In genomic region chr1:47997289-47998200, GRCh38 we compare ENCODE assay signal across 8 cellular contexts. TPM values are rescaled to one million over a fixed set of nuclear protein-coding genes. Genes with fewer than 3 reads are reported as not detected.
DNase-seq lines count a peak whose midpoint lies in the region; ATAC-seq, FAIRE-seq and TF ChIP-seq lines count a peak whose summit lies in the region.

TRABD2B (minus strand) TSS chr1:47997385.

- H3K27me3 Mint-ChIP-seq in activated CD8-positive, alpha-beta T cell treated with anti-CD3 and anti-CD28 coated beads, Interleukin-2, amount 10 ng/mL, durations not matched to agents 7 days and 5 days (ENCODE audit: low read depth): peaks cover 35% of the 10 kb centered on the region

- ATAC-seq in HG02885 (IDR thresholded peaks at IDR 0.05; ENCODE audit: poor library complexity, unreplicated experiment): peak; percentile 91
- peak; percentile 91 for ATAC-seq in activated CD8-positive, alpha-beta T cell treated with anti-CD3 and anti-CD28 coated beads, Interleukin-2, amount 10 ng/mL, durations not matched to agents 7 days and 5 days

- no peak for TF ChIP-seq EP300 in H1 (IDR thresholded peaks at IDR 0.05; ENCODE audit: borderline replicate concordance in 1 of 2, low read depth in 2 of 2, low read length in 2 of 2)

- no peaks in the 10 kb centered on the region for H3K79me1 ChIP-seq in H1 (ENCODE audit: low read depth, low read length)
- H3K79me1 ChIP-seq in mesendoderm (ENCODE audit: low read length): peaks cover 5% of the 10 kb centered on the region

- peak within 1 kb of the TSS; percentile 48 for H3K4me3 Mint-ChIP-seq in activated CD8-positive, alpha-beta T cell treated with anti-CD3 and anti-CD28 coated beads, Interleukin-2, amount 10 ng/mL, durations not matched to agents 7 days and 5 days

- H3K27ac ChIP-seq in H1 (ENCODE audit: low read depth, low read length) (no peak within 1 kb of the TSS), mesendoderm (ENCODE audit: low read depth, low read length) (peak within 1 kb of the TSS; percentile 93)

- H2BK120ac ChIP-seq in H1 (replicated peaks; ENCODE audit: low read depth, low read length) (no peak within 1 kb of the TSS), mesendoderm (ENCODE audit: low read depth, low read length) (peak within 1 kb of the TSS; percentile 56)

- peaks cover 0 to 6% (median 0%) of the 10 kb centered on the region in 4 experiments; a peak in 1 of 8 replicates for H3K36me3 ChIP-seq in H1 (ENCODE audit: control insufficient read depth in 2 of 4, insufficient read depth in 4 of 4, low read length in 3 of 4)
- H3K36me3 ChIP-seq in mesendoderm (ENCODE audit: control insufficient read depth, insufficient read depth, low read length): no peaks in the 10 kb centered on the region

- no peak within 1 kb of the TSS for H3K56ac ChIP-seq in H1 (replicated peaks; ENCODE audit: insufficient read length, low read depth, low read length)
- peak within 1 kb of the TSS; percentile 91 for H3K56ac ChIP-seq in mesendoderm (ENCODE audit: low read length)

- DNase-seq in NCI-H1436 (lab: John Stamatoyannopoulos, UW): peak; percentile 48
- DNase-seq in NCI-H1436 treated with DMSO at 0.1 percent for 48 hours (lab: John Stamatoyannopoulos, UW): no peak
- peak; percentile 75 for DNase-seq in NCI-H460 (ENCODE audit: extremely low read depth, low read depth)
- DNase-seq in activated CD8-positive, alpha-beta T cell treated with anti-CD3 and anti-CD28 coated beads, Interleukin-2, amount 10 ng/mL, durations not matched to agents 7 days and 5 days: peak; percentile 64
- peak; percentile 63 to 95 for DNase-seq in H1 (ENCODE audit: low read depth in 1 of 2, low spot score in 2 of 2)
- DNase-seq in mesendoderm: peak; percentile 96
- DNase-seq in stimulated activated CD8-positive, alpha-beta memory T cell treated with anti-CD3 and anti-CD28 coated beads, Interleukin-12 subunit alpha, Interleukin-12 subunit beta, amount 100 ng/mL, for 24 hours (ENCODE audit: extremely low read depth): peak; percentile 10

- CTCF ChIA-PET in activated CD8-positive, alpha-beta T cell treated with anti-CD3 and anti-CD28 coated beads, Interleukin-2, amount 10 ng/mL, durations not matched to agents 7 days and 5 days (lab: Charles Lee): interaction anchor here (0.7 to 2.9 kb wide), 10 partner anchors 9 to 239 kb away, joined by 3 to 22 read pairs (median 3); no protein-coding TSS in a partner anchor
- CTCF ChIA-PET in H1 (lab: Charles Lee; ENCODE audit: partially characterized antibody): interaction anchor here (0.8 to 8.2 kb wide), 43 partner anchors 9 to 272 kb away, joined by 3 to 158 read pairs (median 6); no protein-coding TSS in a partner anchor

- H4K5ac ChIP-seq in H1 (ENCODE audit: insufficient read length, low read depth, low read length) (no peak within 1 kb of the TSS), mesendoderm (ENCODE audit: low read length) (no peak within 1 kb of the TSS)

- no peak within 1 kb of the TSS for H4K8ac ChIP-seq in H1 (ENCODE audit: extremely low read depth, insufficient read depth, low read length)
- H4K8ac ChIP-seq in mesendoderm (ENCODE audit: low read depth, low read length): peak within 1 kb of the TSS; percentile 81

- H3K27ac Mint-ChIP-seq in activated CD8-positive, alpha-beta T cell treated with anti-CD3 and anti-CD28 coated beads, Interleukin-2, amount 10 ng/mL, durations not matched to agents 7 days and 5 days: no peak within 1 kb of the TSS

- TF ChIP-seq CTCF in H1 (IDR thresholded peaks at IDR 0.05; ENCODE audit: control extremely low read depth in 1 of 3, insufficient read depth in 1 of 3, low read depth in 1 of 3, low read length in 3 of 3): peak; percentile 81 to 97 (median 86)

- H3K4ac ChIP-seq in H1 (replicated peaks; ENCODE audit: insufficient read length, low read depth, low read length) (no peak within 1 kb of the TSS), mesendoderm (ENCODE audit: low read depth, low read length) (peak within 1 kb of the TSS; percentile 92)

- H3K36me3 Mint-ChIP-seq in activated CD8-positive, alpha-beta T cell treated with anti-CD3 and anti-CD28 coated beads, Interleukin-2, amount 10 ng/mL, durations not matched to agents 7 days and 5 days (ENCODE audit: low read depth): peaks cover 3% of the 10 kb centered on the region

- peaks cover 5% of the 10 kb centered on the region for H3K4me1 Mint-ChIP-seq in activated CD8-positive, alpha-beta T cell treated with anti-CD3 and anti-CD28 coated beads, Interleukin-2, amount 10 ng/mL, durations not matched to agents 7 days and 5 days (ENCODE audit: low read depth)

- peak; percentile 79 to 90 for TF ChIP-seq RAD21 in H1 (IDR thresholded peaks at IDR 0.05 in 1 of 2, conservative IDR thresholded peaks at IDR 0.05 in 1 of 2; ENCODE audit: low read depth in 2 of 2, low read length in 2 of 2)

- POLR2A ChIA-PET in activated CD8-positive, alpha-beta T cell treated with anti-CD3 and anti-CD28 coated beads, Interleukin-2, amount 10 ng/mL, durations not matched to agents 7 days and 5 days (lab: Charles Lee): no interaction called here
- POLR2A ChIA-PET in H1 (lab: Charles Lee; ENCODE audit: partially characterized antibody): interaction anchor here (0.6 to 2.2 kb wide), 4 partner anchors 13 to 96 kb away, joined by 3 to 12 read pairs (median 4); no protein-coding TSS in a partner anchor

- H2BK15ac ChIP-seq in H1 (ENCODE audit: low read length) (no peak within 1 kb of the TSS), mesendoderm (replicated peaks; ENCODE audit: low read depth) (peak within 1 kb of the TSS; percentile 14)

- H2AFZ ChIP-seq in H1 (ENCODE audit: low read length): no peak within 1 kb of the TSS

- no peak within 1 kb of the TSS for H3K23ac ChIP-seq in H1 (ENCODE audit: insufficient read length)
- peak within 1 kb of the TSS; percentile 49 for H3K23ac ChIP-seq in mesendoderm (ENCODE audit: low read length)

- H4K20me1 ChIP-seq in H1 (replicated peaks in 1 of 2; ENCODE audit: control insufficient read depth in 1 of 2, insufficient read depth in 2 of 2, low read length in 2 of 2): no peaks in the 10 kb centered on the region

- no peak within 1 kb of the TSS for H4K91ac ChIP-seq in H1 (replicated peaks; ENCODE audit: insufficient read length, low read length)

- H2BK12ac ChIP-seq in H1 (ENCODE audit: low read depth, low read length): 0 out of 2 replicates have a peak within 1 kb of the TSS, but pooled peaks have one; percentile 29

- H3K4me3 ChIP-seq in H1 (ENCODE audit: extremely low read depth in 1 of 4, insufficient read depth in 2 of 4, low read depth in 3 of 4, low read length in 4 of 4): peak within 1 kb of the TSS; percentile 39 to 86 (median 62)
- H3K4me3 ChIP-seq in mesendoderm (ENCODE audit: low read length): peak within 1 kb of the TSS; percentile 53

- H3K79me2 ChIP-seq in H1 (ENCODE audit: control insufficient read depth in 1 of 2, insufficient read depth in 2 of 2, low read length in 2 of 2) (no peaks in the 10 kb centered on the region), mesendoderm (ENCODE audit: control insufficient read depth, insufficient read depth, low read length) (peaks cover 4% of the 10 kb centered on the region)

- peaks cover 5 to 17% (median 13%) of the 10 kb centered on the region in 4 experiments for H3K4me1 ChIP-seq in H1 (replicated peaks in 1 of 4; ENCODE audit: control insufficient read depth in 3 of 4, insufficient read depth in 4 of 4, low read length in 3 of 4)
- peaks cover 11% of the 10 kb centered on the region for H3K4me1 ChIP-seq in mesendoderm (ENCODE audit: control insufficient read depth, low read depth, low read length)

- no peak within 1 kb of the TSS for H3K14ac ChIP-seq in H1 (ENCODE audit: insufficient read length)

- H2AK5ac ChIP-seq in H1 (ENCODE audit: low read depth, low read length) (no peak within 1 kb of the TSS), mesendoderm (ENCODE audit: low read length) (peak within 1 kb of the TSS; percentile 32)

- H2BK5ac ChIP-seq in H1 (ENCODE audit: low read depth, low read length) (peak within 1 kb of the TSS; percentile 35; the same call in 1 of the 2 replicates), mesendoderm (ENCODE audit: low read length) (no peak within 1 kb of the TSS)

- peak within 1 kb of the TSS in 1 of 4 experiments; percentile 50; a peak in 2 of 7 replicates for H3K9ac ChIP-seq in H1 (replicated peaks in 1 of 4; ENCODE audit: extremely low read depth in 1 of 4, low read depth in 3 of 4, low read length in 3 of 4)
- H3K9ac ChIP-seq in mesendoderm (ENCODE audit: low read length): peak within 1 kb of the TSS; percentile 82

- no peak within 1 kb of the TSS for H2BK20ac ChIP-seq in H1 (ENCODE audit: low read length)

- H3K18ac ChIP-seq in H1 (ENCODE audit: extremely low read depth, low read length) (peak within 1 kb of the TSS; percentile 68), mesendoderm (ENCODE audit: low read length) (peak within 1 kb of the TSS; percentile 99)

- whole genome bisulfite sequencing in H1 (ENCODE audit: extremely low coverage in 1 of 2, insufficient coverage in 1 of 2, insufficient read length in 1 of 2, insufficient replicate concordance in 2 of 2, low coverage in 1 of 2, low lambda C conversion rate in 2 of 2, missing lambda C conversion rate in 1 of 2), 2 experiments: 11% methylated on average over 28 of the region's 86 CpGs; no CpG with 5 or more reads in 1 of the 2 experiments
- no CpG with 5 or more reads among the region's 86 CpGs for WGBS in mesendoderm (ENCODE audit: extremely low coverage, insufficient coverage, low lambda C conversion rate)

- H3K27me3 ChIP-seq in H1 (replicated peaks in 1 of 4; ENCODE audit: control insufficient read depth in 3 of 4, extremely low read depth in 1 of 4, insufficient read depth in 3 of 4, low read length in 3 of 4): peaks cover 0 to 30% (median 25%) of the 10 kb centered on the region in 4 experiments; a peak in 6 of 7 replicates
- peaks cover 2% of the 10 kb centered on the region for H3K27me3 ChIP-seq in mesendoderm (ENCODE audit: insufficient read depth, low read length, poor library complexity)

- H3K23me2 ChIP-seq in H1 (ENCODE audit: low read depth, low read length): peaks cover 8% of the 10 kb centered on the region; the same call in 1 of the 2 replicates

- no peak for FAIRE-seq in H1 (lab: Jason Lieb, UNC)

- H3K9me3 ChIP-seq in H1 (ENCODE audit: insufficient read depth in 2 of 2, low read depth in 1 of 2, low read length in 1 of 2): no peaks in the 10 kb centered on the region

- no peak; a peak in 1 of 3 replicates for TF ChIP-seq POLR2A in H1 (IDR thresholded peaks at IDR 0.05; ENCODE audit: control extremely low read depth in 1 of 2, low read depth in 2 of 2, low read length in 2 of 2)

- no peaks in the 10 kb centered on the region for H3K9me3 Mint-ChIP-seq in activated CD8-positive, alpha-beta T cell treated with anti-CD3 and anti-CD28 coated beads, Interleukin-2, amount 10 ng/mL, durations not matched to agents 7 days and 5 days (ENCODE audit: insufficient read depth)

- peak within 1 kb of the TSS; percentile 87 to 94 for H3K4me2 ChIP-seq in H1 (ENCODE audit: insufficient read depth in 1 of 2, low read depth in 2 of 2, low read length in 2 of 2)
- H3K4me2 ChIP-seq in mesendoderm (ENCODE audit: low read length): peak within 1 kb of the TSS; percentile 73

RNA-seq across cellular contexts. Expression of gene TRABD2B, which starts in this region (rescaled TPM):
- 1.3 TPM in 2 replicates for total RNA-seq in NCI-H460 (2014; rRNA removed; shearing (Covaris generic))
- 0.63 and 1.1 TPM in 2 replicates for polyA plus RNA-seq in NCI-H460 (2014; cell fraction: nucleus; rRNA removed)
- total RNA-seq in activated CD8-positive, alpha-beta T cell treated with anti-CD3 and anti-CD28 coated beads, Interleukin-2, amount 10 ng/mL, durations not matched to agents 7 days and 5 days: not detected
- total RNA-seq in H1 (2021; fragmentation: NEBNext Ultra II Directional; extraction: Animal tissue kit (Norgen Biotek cat#: 25700)): 3.4 and 3.5 TPM in 2 replicates
- polyA plus RNA-seq in H1 (2011; rRNA removed): 0.95 and 1.5 TPM in 2 replicates
- polyA plus RNA-seq in H1 (2011; cell fraction: cytosol; rRNA removed): 0.59 TPM
- 2.6 TPM for polyA plus RNA-seq in H1 (2011; cell fraction: nucleus; rRNA removed)
- 1.6 to 3.5 TPM (median 2.1 TPM) in 4 replicates for polyA plus RNA-seq in H1 (2012, experiment 1 of 2)
- polyA plus RNA-seq in H1 (2012, experiment 2 of 2): 1.1 TPM
- polyA plus RNA-seq in H1 (2013, experiment 1 of 2): 2.1 TPM
- polyA plus RNA-seq in H1 (2013, experiment 2 of 2): 2.1 TPM
- 0.98 and 1.3 TPM in 2 replicates for polyA minus RNA-seq in H1 (2011; rRNA and poly(A)+ RNA removed)
- 4.0 TPM for polyA minus RNA-seq in H1 (2011; cell fraction: cytosol; rRNA and poly(A)+ RNA removed)
- polyA minus RNA-seq in H1 (2011; cell fraction: nucleus; rRNA and poly(A)+ RNA removed): 4.4 TPM
- 3.4 TPM for polyA plus RNA-seq in mesendoderm (2013, experiment 1 of 2)
- 2.7 TPM for polyA plus RNA-seq in mesendoderm (2013, experiment 2 of 2)

Comparison
In these comparisons a context has a peak if more than half of its experiments do, and no peak if none do; other contexts are left out.
1. Peak in DNase-seq and ATAC-seq in activated CD8-positive, alpha-beta T cell treated with anti-CD3 and anti-CD28 coated beads, Interleukin-2, amount 10 ng/mL, durations not matched to agents 7 days and 5 days; RNA of the gene not detected or under 1 TPM.